Comparison of ENCODE assay signal across 13 cellular contexts in the genomic region with DNA sequence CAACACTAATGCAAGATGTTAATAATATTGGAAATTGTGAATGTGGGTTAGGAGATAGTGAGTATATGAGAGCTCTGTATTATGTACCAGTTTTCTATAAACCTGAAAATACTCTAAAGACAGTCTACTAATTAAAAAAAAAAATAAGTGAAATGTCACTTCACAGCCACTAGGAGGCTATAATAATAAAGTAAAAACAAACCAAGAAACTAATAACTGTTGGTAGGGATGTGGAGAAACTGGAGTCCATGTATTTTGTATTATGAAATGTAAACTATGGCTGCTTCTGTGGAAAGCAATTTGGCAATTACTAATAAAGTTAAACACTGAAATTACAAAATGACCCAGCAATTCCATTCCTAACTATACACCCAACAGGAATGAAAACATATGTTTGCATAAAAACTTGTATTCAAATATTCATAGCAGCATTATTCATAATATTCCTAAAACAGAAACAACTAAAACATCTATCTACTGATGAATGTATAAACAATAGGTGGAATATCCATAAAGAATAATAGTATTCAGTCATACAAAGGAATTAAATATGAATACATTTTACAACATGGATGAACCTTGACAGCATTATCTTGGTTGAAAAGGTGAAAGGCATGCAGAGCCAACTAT. TPM values are rescaled to one million over a fixed set of nuclear protein-coding genes. Genes with fewer than 3 reads are reported as not detected.
DNase-seq lines count a peak whose midpoint lies in the region; ATAC-seq and TF ChIP-seq lines count a peak whose summit lies in the region.
"Had no signal": no experiment of that assay in that cellular context is flagged by ENCODE, and none has a peak within 500 bp of the region (broad histone marks: within the 10 kb centered on the region; RNA-seq: fewer than 3 reads in every experiment).

No MANE protein-coding gene starts in this region.

- H3K27ac ChIP-seq in breast epithelium (no peak overlapping the region), body of pancreas (no peak overlapping the region), upper lobe of right lung (no peak overlapping the region), gastrocnemius medialis (no peak overlapping the region), stomach (no peak overlapping the region)

- CTCF ChIA-PET in MCF 10A (lab: Yijun Ruan, JAX) = interaction anchor here (0.7 to 0.8 kb wide), 2 partner anchors 245 to 501 kb away, joined by 3 to 4 read pairs; no protein-coding TSS in a partner anchor

- H3K27ac Mint-ChIP-seq in MCF 10A (ENCODE audit: low read depth, unreplicated experiment) = no peak overlapping the region
- H3K27ac Mint-ChIP-seq: activated CD4-positive, alpha-beta T cell treated with anti-CD3 and anti-CD28 coated beads for 36 hours had no signal

- H3K9me3 ChIP-seq in breast epithelium (no peaks in the 10 kb centered on the region), body of pancreas (no peaks in the 10 kb centered on the region), upper lobe of right lung (no peaks in the 10 kb centered on the region), gastrocnemius medialis (no peaks in the 10 kb centered on the region), stomach (no peaks in the 10 kb centered on the region)
- H3K9me3 ChIP-seq: BE2C had no signal

- POLR2A ChIA-PET in MCF 10A (lab: Yijun Ruan, JAX) = no interaction called here

- H3K4me3 Mint-ChIP-seq in MCF 10A (ENCODE audit: unreplicated experiment) = no peak overlapping the region
- H3K4me3 Mint-ChIP-seq: activated CD4-positive, alpha-beta T cell treated with anti-CD3 and anti-CD28 coated beads for 36 hours had no signal

- H3K36me3 Mint-ChIP-seq in MCF 10A (ENCODE audit: insufficient read depth, unreplicated experiment) = no peaks in the 10 kb centered on the region

- ATAC-seq in body of pancreas (no peak), upper lobe of right lung (no peak), gastrocnemius medialis (no peak)
- ATAC-seq: activated CD4-positive, alpha-beta T cell treated with anti-CD3 and anti-CD28 coated beads for 36 hours had no signal

- H3K27me3 Mint-ChIP-seq in MCF 10A (ENCODE audit: insufficient read depth, unreplicated experiment) = peaks cover 61% of the 10 kb centered on the region
- H3K27me3 Mint-ChIP-seq: activated CD4-positive, alpha-beta T cell treated with anti-CD3 and anti-CD28 coated beads for 36 hours had no signal

- H3K36me3 ChIP-seq in breast epithelium = no peaks in the 10 kb centered on the region
- no peaks in the 10 kb centered on the region for H3K36me3 ChIP-seq in body of pancreas (replicated peaks in 1 of 2; ENCODE audit: insufficient read depth in 1 of 2, low read depth in 2 of 2)
- no peaks in the 10 kb centered on the region for H3K36me3 ChIP-seq in upper lobe of right lung
- no peaks in the 10 kb centered on the region for H3K36me3 ChIP-seq in gastrocnemius medialis
- H3K36me3 ChIP-seq in stomach = no peaks in the 10 kb centered on the region
- H3K36me3 ChIP-seq: BE2C had no signal

- H3K4me1 Mint-ChIP-seq in MCF 10A (ENCODE audit: insufficient read depth, unreplicated experiment) = no peaks in the 10 kb centered on the region
- H3K4me1 Mint-ChIP-seq: activated CD4-positive, alpha-beta T cell treated with anti-CD3 and anti-CD28 coated beads for 36 hours had no signal

- in situ Hi-C loops in gastrocnemius medialis (cut with MboI; ENCODE audit: low sequenced_read_pairs in 4 of 4) = no loop called here

- H3K4me1 ChIP-seq in breast epithelium = no peaks in the 10 kb centered on the region
- no peaks in the 10 kb centered on the region for H3K4me1 ChIP-seq in body of pancreas
- no peaks in the 10 kb centered on the region for H3K4me1 ChIP-seq in upper lobe of right lung
- H3K4me1 ChIP-seq in gastrocnemius medialis = no peaks in the 10 kb centered on the region
- no peaks in the 10 kb centered on the region for H3K4me1 ChIP-seq in stomach
- H3K4me1 ChIP-seq: BE2C had no signal

- TF ChIP-seq CTCF in MCF 10A (IDR thresholded peaks at IDR 0.05; ENCODE audit: unreplicated experiment) = peak; percentile 26
- no peak for TF ChIP-seq CTCF in breast epithelium (IDR thresholded peaks at IDR 0.05)
- peak in 4 of 7 experiments; percentile 8 to 34 (median 22) for TF ChIP-seq CTCF in body of pancreas (IDR thresholded peaks at IDR 0.05)
- TF ChIP-seq CTCF in upper lobe of right lung (IDR thresholded peaks at IDR 0.05) = peak; percentile 19
- no peak for TF ChIP-seq CTCF in gastrocnemius medialis (IDR thresholded peaks at IDR 0.05 in 4 of 5, conservative IDR thresholded peaks at IDR 0.05 in 1 of 5)
- TF ChIP-seq CTCF in stomach (IDR thresholded peaks at IDR 0.05) = peak in 1 of 7 experiments; percentile 35

- DNase-seq in MCF 10A (ENCODE audit: unreplicated experiment) (no peak), breast epithelium (ENCODE audit: low spot score in 2 of 2) (no peak), HS-5 (ENCODE audit: low read depth) (peak; percentile 1), body of pancreas (no peak), upper lobe of right lung (no peak), gastrocnemius medialis (no peak), GOT3 (lab: John Stamatoyannopoulos, UW) (no peak), stomach (no peak)
- DNase-seq: activated CD4-positive, alpha-beta T cell treated with anti-CD3 and anti-CD28 coated beads for 36 hours; amygdala; BE2C; NCI-H526; nucleus accumbens had no signal

- TF ChIP-seq POLR2A in breast epithelium (IDR thresholded peaks at IDR 0.05) = no peak
- TF ChIP-seq POLR2A in body of pancreas (IDR thresholded peaks at IDR 0.05) = no peak
- TF ChIP-seq POLR2A in gastrocnemius medialis (IDR thresholded peaks at IDR 0.05) = no peak
- TF ChIP-seq POLR2A in stomach (IDR thresholded peaks at IDR 0.05) = no peak

- no peak for TF ChIP-seq EP300 in stomach (IDR thresholded peaks at IDR 0.05)

- intact Hi-C loops in MCF 10A (cut with micrococcal nuclease) = loop anchor here (5.0 kb wide), 2 partner anchors 93 to 358 kb away; no protein-coding TSS in a partner anchor
- intact Hi-C loops in breast epithelium (cut with DNase I; ENCODE audit: low total_unique reads) = no loop called here
- intact Hi-C loops in body of pancreas (cut with DNase I) = no loop called here
- intact Hi-C loops in upper lobe of right lung (cut with DNase I) = no loop called here
- intact Hi-C loops in gastrocnemius medialis (cut with DNase I; ENCODE audit: low total_unique reads) = no loop called here
- intact Hi-C loops in stomach (cut with DNase I; ENCODE audit: low total_unique reads) = no loop called here

- H3K27me3 ChIP-seq in breast epithelium = no peaks in the 10 kb centered on the region
- no peaks in the 10 kb centered on the region for H3K27me3 ChIP-seq in body of pancreas
- H3K27me3 ChIP-seq in upper lobe of right lung = no peaks in the 10 kb centered on the region
- no peaks in the 10 kb centered on the region for H3K27me3 ChIP-seq in gastrocnemius medialis
- H3K27me3 ChIP-seq in stomach = no peaks in the 10 kb centered on the region
- H3K27me3 ChIP-seq: BE2C had no signal

- H3K4me3 ChIP-seq in breast epithelium (no peak overlapping the region), body of pancreas (no peak overlapping the region), upper lobe of right lung (no peak overlapping the region), gastrocnemius medialis (no peak overlapping the region), stomach (no peak overlapping the region)

- BruUV-seq in MCF 10A (replicated peaks; lab: Mats Ljungman, UMichigan) = no TSS peak

- H3K9me3 Mint-ChIP-seq in MCF 10A (ENCODE audit: unreplicated experiment) = no peaks in the 10 kb centered on the region

RNA-seq across cellular contexts. Expression of gene CCDC178, which starts 36.2 kb away (rescaled TPM):
- total RNA-seq in MCF 10A (2022) (0.19 TPM in 1 of 2 replicates, not detected in the other), breast epithelium (1 to 10 TPM; 1.6 to 4.6 (median 3.5) TPM), body of pancreas (1 to 10 TPM in 1 of 2 donors, under 1 TPM in 1; 0.33 to 9.9 TPM), upper lobe of right lung (2.5 TPM), gastrocnemius medialis (under 1 TPM in 1 of 4 donors, not detected in 3; 0.35 TPM), stomach (10 to 100 TPM in 1 of 5 donors, 1 to 10 TPM in 1, not detected in 3; 1.1 to 24.5 TPM)
- 1 to 10 TPM in 1 of 3 donors, under 1 TPM in 1, not detected in 1; 0.38 to 2.4 TPM for polyA plus RNA-seq in stomach
- total RNA-seq: activated CD4-positive, alpha-beta T cell treated with anti-CD3 and anti-CD28 coated beads for 36 hours had no signal

Comparison
In these comparisons a context has a peak if more than half of its experiments do, and no peak if none do; other contexts are left out.
1. CTCF ChIP-seq: peak in MCF 10A (single experiment), body of pancreas (4 of 7) and upper lobe of right lung (single experiment); none in breast epithelium (0 of 3) and gastrocnemius medialis (0 of 5).